8 cellular contexts compared by ENCODE assay signal in genomic region chr4:1578968-1579833, GRCh38.
DNase-seq lines count a peak whose midpoint lies in the region; ATAC-seq and TF ChIP-seq lines count a peak whose summit lies in the region.

No MANE protein-coding gene starts in this region.

- no peak overlapping the region for H3K9ac ChIP-seq in KMS-11

- no peak overlapping the region for H2AFZ ChIP-seq in KMS-11 (ENCODE audit: low read depth)

- no peak for TF ChIP-seq CTCF in KMS-11 (conservative IDR thresholded peaks at IDR 0.05; ENCODE audit: low read depth, low read length)

- H3K27me3 Mint-ChIP-seq in central memory CD8-positive, alpha-beta T cell: no peaks in the 10 kb centered on the region

- H3K36me3 Mint-ChIP-seq in central memory CD8-positive, alpha-beta T cell (ENCODE audit: insufficient read depth): peaks cover 4% of the 10 kb centered on the region

- H3K4me2 ChIP-seq in KMS-11: peak overlapping the region; percentile 33; the same call in 1 of the 2 replicates

- H3K79me2 ChIP-seq in KMS-11 (ENCODE audit: insufficient read depth, low read depth): no peaks in the 10 kb centered on the region

- H3K27me3 ChIP-seq in KMS-11 (ENCODE audit: insufficient read depth, low read depth): 0 out of 2 replicates have a peak, but pooled peaks cover 3% of the 10 kb centered on the region

- H3K9me3 Mint-ChIP-seq in central memory CD8-positive, alpha-beta T cell: no peaks in the 10 kb centered on the region

- peaks cover 5% of the 10 kb centered on the region for H3K4me1 Mint-ChIP-seq in central memory CD8-positive, alpha-beta T cell

- no peaks in the 10 kb centered on the region for H3K4me1 ChIP-seq in KMS-11 (ENCODE audit: low read depth, poor library complexity, severe bottlenecking)

- no peak overlapping the region for H3K27ac Mint-ChIP-seq in central memory CD8-positive, alpha-beta T cell (ENCODE audit: low read depth)

- ATAC-seq in central memory CD8-positive, alpha-beta T cell (replicated peaks; ENCODE audit: extremely low read depth, poor library complexity, severe bottlenecking): peak; percentile 55
- no peak for ATAC-seq in HG03378 (IDR thresholded peaks at IDR 0.05; ENCODE audit: unreplicated experiment)

- H4K20me1 ChIP-seq in KMS-11 (ENCODE audit: insufficient read depth): no peaks in the 10 kb centered on the region

- no peak overlapping the region for H3K4me3 ChIP-seq in KMS-11 (IDR thresholded peaks at IDR 0.05; ENCODE audit: insufficient read depth, low read depth, low read length)

- DNase-seq in GDM1 (lab: John Stamatoyannopoulos, UW) (peak; percentile 57), kidney tubule cell (ENCODE audit: low spot score) (peak; percentile 74), NCI-H446 (lab: John Stamatoyannopoulos, UW) (no peak)
- peak; percentile 47 for DNase-seq in activated CD4-positive, CD25-positive, alpha-beta regulatory T cell treated with anti-CD3 and anti-CD28 coated beads, Interleukin-2, amount 50 U/mL, for 16 hours (ENCODE audit: low read depth, low spot score)
- DNase-seq in central memory CD8-positive, alpha-beta T cell (ENCODE audit: low spot score in 2 of 2): peak; percentile 59 to 71
- peak; percentile 61 to 66 for DNase-seq in stimulated activated CD4-positive, alpha-beta T cell treated with anti-CD3 and anti-CD28 coated beads, Interleukin-2, amount 100 ng/mL, for 48 hours

- no peaks in the 10 kb centered on the region for H3K36me3 ChIP-seq in KMS-11 (ENCODE audit: insufficient read depth)

- peak overlapping the region; percentile 66 for H3K4me3 Mint-ChIP-seq in central memory CD8-positive, alpha-beta T cell

- no peak overlapping the region for H3K27ac ChIP-seq in KMS-11

Comparison
In these comparisons a context has a peak if more than half of its experiments do, and no peak if none do; other contexts are left out.
1. DNase-seq: peak in GDM1 (single experiment), activated CD4-positive, CD25-positive, alpha-beta regulatory T cell treated with anti-CD3 and anti-CD28 coated beads, Interleukin-2, amount 50 U/mL, for 16 hours (single experiment), central memory CD8-positive, alpha-beta T cell (2 of 2), kidney tubule cell (single experiment) and stimulated activated CD4-positive, alpha-beta T cell treated with anti-CD3 and anti-CD28 coated beads, Interleukin-2, amount 100 ng/mL, for 48 hours (2 of 2); none in NCI-H446 (0 of 2).